Comparison of ENCODE assay signal across 9 cellular contexts in genomic region chr20:62953167-62953838, GRCh38. TPM values are rescaled to one million over a fixed set of nuclear protein-coding genes. Genes with fewer than 3 reads are reported as not detected.
DNase-seq lines count a peak whose midpoint lies in the region; ATAC-seq and TF ChIP-seq lines count a peak whose summit lies in the region.
"Had no signal": no experiment of that assay in that cellular context is flagged by ENCODE, and none has a peak within 500 bp of the region (broad histone marks: within the 10 kb centered on the region; RNA-seq: fewer than 3 reads in every experiment).

No MANE protein-coding gene starts in this region.

- no peaks in the 10 kb centered on the region for H3K9me3 ChIP-seq in ascending aorta
- H3K9me3 ChIP-seq in uterus, result no peaks in the 10 kb centered on the region

- DNase-seq in activated naive CD4-positive, alpha-beta T cell treated with anti-CD3 and anti-CD28 coated beads for 36 hours, result no peak
- DNase-seq in activated naive CD4-positive, alpha-beta T cell (lab: John Stamatoyannopoulos, UW), result no peak
- DNase-seq in ascending aorta (ENCODE audit: low spot score in 2 of 2) (no peak), memory B cell (ENCODE audit: low spot score in 2 of 2) (no peak), uterus (no peak), NCI-H524 (lab: John Stamatoyannopoulos, UW) (no peak)

- peak overlapping the region; percentile 69 for H3K4me3 Mint-ChIP-seq in activated naive CD4-positive, alpha-beta T cell treated with anti-CD3 and anti-CD28 coated beads for 36 hours
- H3K4me3 Mint-ChIP-seq in memory B cell, result peak overlapping the region; percentile 90

- peaks cover 2 to 15% of the 10 kb centered on the region in 2 donors for H3K36me3 ChIP-seq in ascending aorta
- no peaks in the 10 kb centered on the region for H3K36me3 ChIP-seq in uterus

- peaks cover 29% of the 10 kb centered on the region for H3K4me1 Mint-ChIP-seq in activated naive CD4-positive, alpha-beta T cell treated with anti-CD3 and anti-CD28 coated beads for 36 hours (ENCODE audit: low read depth)
- H3K4me1 Mint-ChIP-seq in memory B cell, result peaks cover 14% of the 10 kb centered on the region

- no peaks in the 10 kb centered on the region for H3K9me3 Mint-ChIP-seq in activated naive CD4-positive, alpha-beta T cell treated with anti-CD3 and anti-CD28 coated beads for 36 hours
- no peaks in the 10 kb centered on the region for H3K9me3 Mint-ChIP-seq in memory B cell

- H3K4me3 ChIP-seq in ascending aorta (peak overlapping the region; percentile 26 to 59), uterus (peak overlapping the region; percentile 7 to 20)

- H3K4me1 ChIP-seq in ascending aorta, result peaks cover 8 to 15% of the 10 kb centered on the region in 2 donors
- peaks cover 5 to 18% of the 10 kb centered on the region in 2 donors for H3K4me1 ChIP-seq in uterus

- intact Hi-C loops in activated naive CD4-positive, alpha-beta T cell treated with anti-CD3 and anti-CD28 coated beads for 36 hours (cut with micrococcal nuclease), result no loop called here
- intact Hi-C loops in ascending aorta (cut with DNase I), result no loop called here
- intact Hi-C loops in uterus (cut with DNase I; ENCODE audit: low total_unique reads), result no loop called here

- ATAC-seq in memory B cell (ENCODE audit: low read depth) (no peak), HG03565 (IDR thresholded peaks at IDR 0.05; ENCODE audit: unreplicated experiment) (no peak), HG03175 (IDR thresholded peaks at IDR 0.05; ENCODE audit: unreplicated experiment) (no peak)

- H3K27me3 Mint-ChIP-seq in activated naive CD4-positive, alpha-beta T cell treated with anti-CD3 and anti-CD28 coated beads for 36 hours (ENCODE audit: low read depth), result no peaks in the 10 kb centered on the region
- H3K27me3 Mint-ChIP-seq in memory B cell, result no peaks in the 10 kb centered on the region

- H3K27me3 ChIP-seq in ascending aorta, result no peaks in the 10 kb centered on the region
- no peaks in the 10 kb centered on the region for H3K27me3 ChIP-seq in uterus

- H3K27ac ChIP-seq in ascending aorta (peak overlapping the region; percentile 87 to 88), uterus (peak overlapping the region; percentile 65 to 83)

- H3K27ac Mint-ChIP-seq in activated naive CD4-positive, alpha-beta T cell treated with anti-CD3 and anti-CD28 coated beads for 36 hours, result peak overlapping the region; percentile 46
- H3K27ac Mint-ChIP-seq in memory B cell, result peak overlapping the region; percentile 88

- peaks cover 17% of the 10 kb centered on the region for H3K36me3 Mint-ChIP-seq in activated naive CD4-positive, alpha-beta T cell treated with anti-CD3 and anti-CD28 coated beads for 36 hours (ENCODE audit: low read depth)
- H3K36me3 Mint-ChIP-seq in memory B cell, result peaks cover 8% of the 10 kb centered on the region

- CTCF ChIA-PET in activated naive CD4-positive, alpha-beta T cell treated with anti-CD3 and anti-CD28 coated beads for 36 hours (lab: Charles Lee), result interaction anchor here (0.6 to 2.1 kb wide), 6 partner anchors 14 to 72 kb away, joined by 3 to 6 read pairs (median 4); no protein-coding TSS in a partner anchor

- no peak for TF ChIP-seq CTCF in ascending aorta (IDR thresholded peaks at IDR 0.05)
- TF ChIP-seq CTCF in uterus (IDR thresholded peaks at IDR 0.05), result no peak

- no peak for TF ChIP-seq POLR2A in uterus (IDR thresholded peaks at IDR 0.05)

RNA-seq across cellular contexts. Expression of gene SLC17A9, which starts 0.8 kb away (rescaled TPM):
- total RNA-seq in activated naive CD4-positive, alpha-beta T cell treated with anti-CD3 and anti-CD28 coated beads for 36 hours, result 10 to 100 TPM; 17.4 to 20.6 TPM
- 30.0 TPM for total RNA-seq in ascending aorta
- 1 to 10 TPM in 2 of 4 donors, under 1 TPM in 1, not detected in 1; 0.26 to 5.4 (median 1.6) TPM for total RNA-seq in uterus

RNA-seq across cellular contexts. Expression of gene GID8, which starts 15.4 kb away (rescaled TPM):
- 10 to 100 TPM; 32.7 to 34.0 TPM for total RNA-seq in activated naive CD4-positive, alpha-beta T cell treated with anti-CD3 and anti-CD28 coated beads for 36 hours
- total RNA-seq in ascending aorta, result 9.2 TPM
- 10 to 100 TPM; 16.4 to 48.6 (median 40.0) TPM for total RNA-seq in uterus

RNA-seq across cellular contexts. Expression of gene DIDO1, which starts 27.0 kb away (rescaled TPM):
- 10 to 100 TPM; 49.5 to 50.3 TPM for total RNA-seq in activated naive CD4-positive, alpha-beta T cell treated with anti-CD3 and anti-CD28 coated beads for 36 hours
- total RNA-seq in ascending aorta, result 42.4 TPM
- 10 to 100 TPM; 20.9 to 92.8 (median 78.8) TPM for total RNA-seq in uterus

RNA-seq across cellular contexts. Expression of gene BHLHE23, which starts 53.5 kb away (rescaled TPM):
- total RNA-seq in activated naive CD4-positive, alpha-beta T cell treated with anti-CD3 and anti-CD28 coated beads for 36 hours, result not detected
- total RNA-seq in ascending aorta (not detected), uterus (not detected)
- total RNA-seq: Daoy had no signal
